Comparison of ENCODE assay signal across 19 cellular contexts in the genomic region with DNA sequence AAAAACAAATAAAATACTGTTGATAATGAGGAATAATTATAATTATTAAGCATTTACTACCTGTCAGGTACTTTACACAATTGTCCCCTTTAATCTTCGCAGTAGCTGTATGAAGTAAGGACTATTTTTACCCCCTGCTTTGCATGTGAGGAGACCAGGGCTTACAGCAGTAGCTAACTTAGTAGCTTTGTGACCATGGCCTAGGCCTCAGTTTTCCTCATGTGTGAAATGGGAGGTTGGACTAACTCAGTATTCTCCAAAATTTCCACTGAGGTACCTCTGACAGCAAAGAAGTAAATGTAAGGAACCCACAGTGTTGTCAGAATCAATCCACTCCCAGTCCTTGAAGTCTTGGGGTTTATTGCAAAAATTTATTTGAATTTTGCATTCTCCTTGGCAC. TPM values are rescaled to one million over a fixed set of nuclear protein-coding genes. Genes with fewer than 3 reads are reported as not detected.
DNase-seq lines count a peak whose midpoint lies in the region; ATAC-seq and TF ChIP-seq lines count a peak whose summit lies in the region.
"Had no signal": no experiment of that assay in that cellular context is flagged by ENCODE, and none has a peak within 500 bp of the region (broad histone marks: within the 10 kb centered on the region; RNA-seq: fewer than 3 reads in every experiment).

No MANE protein-coding gene starts in this region.

- ATAC-seq in Right ventricle myocardium inferior: no peak
- ATAC-seq in natural killer cell treated with Interleukin-12 subunit alpha and Interleukin-12 subunit beta and Interleukin-15 and Interleukin-18, amount 100 ng/mL, for 72 hours: no peak
- ATAC-seq: HCT116, T-cell had no signal

- TF ChIP-seq CTCF in cardiac muscle cell (IDR thresholded peaks at IDR 0.05; ENCODE audit: low read depth, low read length) (no peak), osteoblast (IDR thresholded peaks at IDR 0.05; ENCODE audit: extremely low read depth, low read depth, low read length) (no peak), uterus (IDR thresholded peaks at IDR 0.05) (no peak)

- DNase-seq in cardiac muscle cell (ENCODE audit: low read depth in 1 of 2, low spot score in 1 of 2) (no peak), Right ventricle myocardium inferior (ENCODE audit: missing footprints) (no peak), osteoblast (ENCODE audit: insufficient read length, low spot score, missing footprints) (no peak), uterus (no peak), SIG-M5 (lab: John Stamatoyannopoulos, UW) (no peak), HuH-7 (ENCODE audit: low spot score) (no peak)
- DNase-seq in natural killer cell treated with Interleukin-12 subunit alpha and Interleukin-12 subunit beta and Interleukin-15 and Interleukin-18, amount 100 ng/mL, for 72 hours (ENCODE audit: low spot score): no peak
- DNase-seq: DMS 273 treated with DMSO at 0.1 percent for 48 hours, KG1, NCI-H1105 treated with DMSO at 0.1 percent for 48 hours, NCI-H187, NCI-H2171, NCI-H446 treated with DMSO at 0.1 percent for 48 hours, OCI-M1, T-cell had no signal

- no peaks in the 10 kb centered on the region for H3K36me3 Mint-ChIP-seq in natural killer cell treated with Interleukin-12 subunit alpha and Interleukin-12 subunit beta and Interleukin-15 and Interleukin-18, amount 100 ng/mL, for 72 hours

- peaks cover 9 to 13% of the 10 kb centered on the region in 2 donors for H3K4me1 Mint-ChIP-seq in natural killer cell treated with Interleukin-12 subunit alpha and Interleukin-12 subunit beta and Interleukin-15 and Interleukin-18, amount 100 ng/mL, for 72 hours (ENCODE audit: low read depth in 2 of 2)

- H3K4me3 Mint-ChIP-seq in natural killer cell treated with Interleukin-12 subunit alpha and Interleukin-12 subunit beta and Interleukin-15 and Interleukin-18, amount 100 ng/mL, for 72 hours: no peak overlapping the region
- H3K4me3 Mint-ChIP-seq: T-cell had no signal

- H3K9me3 ChIP-seq in cardiac muscle cell (ENCODE audit: low read depth) (no peaks in the 10 kb centered on the region), osteoblast (ENCODE audit: low read depth, low read length) (no peaks in the 10 kb centered on the region), uterus (no peaks in the 10 kb centered on the region)
- H3K9me3 ChIP-seq: BLaER1 had no signal

- peaks cover 3% of the 10 kb centered on the region for H4K20me1 ChIP-seq in osteoblast (ENCODE audit: insufficient read depth, low read length)
- H4K20me1 ChIP-seq: BLaER1 had no signal

- H3K27ac ChIP-seq in cardiac muscle cell (peak overlapping the region; percentile 96), osteoblast (ENCODE audit: low read depth, low read length) (peak overlapping the region; percentile 58), uterus (peak overlapping the region; percentile 97 to 99)
- H3K27ac ChIP-seq: BLaER1, RWPE1 had no signal

- H3K27me3 Mint-ChIP-seq in natural killer cell treated with Interleukin-12 subunit alpha and Interleukin-12 subunit beta and Interleukin-15 and Interleukin-18, amount 100 ng/mL, for 72 hours: no peaks in the 10 kb centered on the region
- H3K27me3 Mint-ChIP-seq: T-cell had no signal

- H3K27me3 ChIP-seq in cardiac muscle cell (no peaks in the 10 kb centered on the region), osteoblast (ENCODE audit: insufficient read depth, low read length) (no peaks in the 10 kb centered on the region), uterus (no peaks in the 10 kb centered on the region)
- H3K27me3 ChIP-seq: BLaER1 had no signal

- no peak overlapping the region for H2AFZ ChIP-seq in osteoblast (ENCODE audit: low read length)

- H3K4me2 ChIP-seq in osteoblast (ENCODE audit: insufficient read depth, low read length): no peak overlapping the region

- no peak overlapping the region for H3K27ac Mint-ChIP-seq in natural killer cell treated with Interleukin-12 subunit alpha and Interleukin-12 subunit beta and Interleukin-15 and Interleukin-18, amount 100 ng/mL, for 72 hours
- H3K27ac Mint-ChIP-seq: T-cell had no signal

- H3K4me3 ChIP-seq in cardiac muscle cell (no peak overlapping the region), osteoblast (ENCODE audit: insufficient read depth, low read length) (no peak overlapping the region), uterus (no peak overlapping the region)
- H3K4me3 ChIP-seq: BLaER1 had no signal

- TF ChIP-seq POLR2A in Raji (IDR thresholded peaks at IDR 0.05; ENCODE audit: insufficient read depth, low read depth, low read length): 0 out of 2 replicates have a peak, but pooled peaks have one; percentile 37
- TF ChIP-seq POLR2A in uterus (IDR thresholded peaks at IDR 0.05): no peak

- H3K4me1 ChIP-seq in cardiac muscle cell (ENCODE audit: low read depth): peaks cover 38% of the 10 kb centered on the region
- H3K4me1 ChIP-seq in osteoblast (ENCODE audit: insufficient read depth, low read length): peaks cover 64% of the 10 kb centered on the region
- H3K4me1 ChIP-seq in uterus: peaks cover 4 to 12% of the 10 kb centered on the region in 2 donors

- H3K9me3 Mint-ChIP-seq in natural killer cell treated with Interleukin-12 subunit alpha and Interleukin-12 subunit beta and Interleukin-15 and Interleukin-18, amount 100 ng/mL, for 72 hours: no peaks in the 10 kb centered on the region
- H3K9me3 Mint-ChIP-seq: T-cell had no signal

- intact Hi-C loops in Right ventricle myocardium inferior (cut with DNase I) (no loop called here), uterus (cut with DNase I; ENCODE audit: low total_unique reads) (loop anchor here (5.0 kb wide), 1 partner anchor 63 kb away; no protein-coding TSS in a partner anchor)

- H3K79me2 ChIP-seq in osteoblast (ENCODE audit: insufficient read depth, low read length): peaks cover 19% of the 10 kb centered on the region

- H3K36me3 ChIP-seq in cardiac muscle cell (no peaks in the 10 kb centered on the region), osteoblast (ENCODE audit: insufficient read depth, low read length) (no peaks in the 10 kb centered on the region), uterus (no peaks in the 10 kb centered on the region)
- H3K36me3 ChIP-seq: BLaER1 had no signal

RNA-seq across cellular contexts. Expression of a gene that starts 3.8 kb away (rescaled TPM):
- total RNA-seq in cardiac muscle cell (135 and 174 TPM in 2 replicates), Right ventricle myocardium inferior (64.6 TPM), osteoblast (389 and 480 TPM in 2 replicates), uterus (1,000 to 10,000 TPM in 3 of 4 donors, 100 to 1,000 TPM in 1; 913 to 2,516 (median 1,349) TPM)
- polyA plus RNA-seq in cardiac muscle cell: 76.4 and 78.9 TPM in 2 replicates
- total RNA-seq in natural killer cell treated with Interleukin-12 subunit alpha and Interleukin-12 subunit beta and Interleukin-15 and Interleukin-18, amount 100 ng/mL, for 72 hours: 10 to 100 TPM; 41.6 to 57.8 TPM

RNA-seq across cellular contexts. Expression of a gene that starts 28.2 kb away (rescaled TPM):
- 113 and 151 TPM in 2 replicates for total RNA-seq in cardiac muscle cell
- polyA plus RNA-seq in cardiac muscle cell: 99.0 and 127 TPM in 2 replicates
- 69.0 TPM for total RNA-seq in Right ventricle myocardium inferior
- 47.0 and 47.1 TPM in 2 replicates for total RNA-seq in osteoblast
- 10 to 100 TPM; 25.1 to 86.1 (median 58.5) TPM for total RNA-seq in uterus
- total RNA-seq in natural killer cell treated with Interleukin-12 subunit alpha and Interleukin-12 subunit beta and Interleukin-15 and Interleukin-18, amount 100 ng/mL, for 72 hours: 1 to 10 TPM in 1 of 2 donors, under 1 TPM in 1; 0.21 to 1.2 TPM

RNA-seq across cellular contexts. Expression of a gene that starts 41.7 kb away (rescaled TPM):
- total RNA-seq in cardiac muscle cell (54.4 and 61.5 TPM in 2 replicates), Right ventricle myocardium inferior (24.3 TPM), osteoblast (116 and 134 TPM in 2 replicates), uterus (10 to 100 TPM; 14.4 to 80.2 (median 43.7) TPM)
- polyA plus RNA-seq in cardiac muscle cell: 57.3 and 69.1 TPM in 2 replicates
- 1 to 10 TPM; 2.7 to 3.3 TPM for total RNA-seq in natural killer cell treated with Interleukin-12 subunit alpha and Interleukin-12 subunit beta and Interleukin-15 and Interleukin-18, amount 100 ng/mL, for 72 hours

Comparison
In these comparisons a context has a peak if more than half of its experiments do, and no peak if none do; other contexts are left out.
1. RNA of a gene that starts 28.2 kb away (total RNA-seq): 113 to 151 TPM in cardiac muscle cell, 25.1 to 86.1 TPM in uterus, 69.0 TPM in Right ventricle myocardium inferior (single experiment) and 47.0 to 47.1 TPM in osteoblast; 0.21 to 1.2 TPM in natural killer cell treated with Interleukin-12 subunit alpha and Interleukin-12 subunit beta and Interleukin-15 and Interleukin-18, amount 100 ng/mL, for 72 hours; every median in the first group is over 10 times any median in the second.
2. Peak in every context shown above with its lines, with median percentiles within 50 percentile points of each other: H3K27ac ChIP-seq.